ENCODE assay signal across 8 cellular contexts in genomic region chr11:22130462-22131053, GRCh38.
DNase-seq lines count a peak whose midpoint lies in the region; ATAC-seq and TF ChIP-seq lines count a peak whose summit lies in the region.

No MANE protein-coding gene starts in this region.

- H3K27me3 ChIP-seq in gastroesophageal sphincter: no peaks in the 10 kb centered on the region

- CTCF ChIA-PET in activated CD4-positive, alpha-beta T cell treated with anti-CD3 and anti-CD28 coated beads for 36 hours (lab: Charles Lee): interaction anchor here (0.6 kb wide), 1 partner anchor 1500 kb away, joined by 3 read pairs; no protein-coding TSS in a partner anchor

- no peaks in the 10 kb centered on the region for H3K36me3 Mint-ChIP-seq in CD14-positive monocyte
- no peaks in the 10 kb centered on the region for H3K36me3 Mint-ChIP-seq in activated CD4-positive, alpha-beta T cell treated with anti-CD3 and anti-CD28 coated beads for 36 hours (ENCODE audit: low read depth)

- H3K9me3 Mint-ChIP-seq in CD14-positive monocyte: peaks cover 4 to 16% (median 5%) of the 10 kb centered on the region in 7 donors
- peaks cover 19% of the 10 kb centered on the region for H3K9me3 Mint-ChIP-seq in activated CD4-positive, alpha-beta T cell treated with anti-CD3 and anti-CD28 coated beads for 36 hours (ENCODE audit: low read depth)

- no peaks in the 10 kb centered on the region for H3K4me1 ChIP-seq in gastroesophageal sphincter

- H3K4me1 Mint-ChIP-seq in CD14-positive monocyte: no peaks in the 10 kb centered on the region
- no peaks in the 10 kb centered on the region for H3K4me1 Mint-ChIP-seq in activated CD4-positive, alpha-beta T cell treated with anti-CD3 and anti-CD28 coated beads for 36 hours

- no peaks in the 10 kb centered on the region for H3K36me3 ChIP-seq in gastroesophageal sphincter

- no peak overlapping the region for H3K4me3 ChIP-seq in gastroesophageal sphincter

- ATAC-seq in gastroesophageal sphincter: no peak
- ATAC-seq in GM21526 (IDR thresholded peaks at IDR 0.05; ENCODE audit: low FRiP score, unreplicated experiment): no peak
- ATAC-seq in activated CD4-positive, alpha-beta T cell treated with anti-CD3 and anti-CD28 coated beads for 36 hours: no peak

- peaks cover 2 to 7% (median 5%) of the 10 kb centered on the region in 3 donors for H3K27me3 Mint-ChIP-seq in CD14-positive monocyte (ENCODE audit: low read depth in 3 of 3)
- H3K27me3 Mint-ChIP-seq in activated CD4-positive, alpha-beta T cell treated with anti-CD3 and anti-CD28 coated beads for 36 hours: no peaks in the 10 kb centered on the region

- no peak for TF ChIP-seq EP300 in gastroesophageal sphincter (IDR thresholded peaks at IDR 0.05)

- POLR2A ChIA-PET in activated CD4-positive, alpha-beta T cell treated with anti-CD3 and anti-CD28 coated beads for 36 hours (lab: Charles Lee): no interaction called here

- peaks cover 0 to 8% (median 0%) of the 10 kb centered on the region in 3 donors for H3K9me3 ChIP-seq in gastroesophageal sphincter

- intact Hi-C loops in CD14-positive monocyte (cut with micrococcal nuclease): loop anchor here in 1 of 2 donors (5.0 kb wide), 1 partner anchor 1483 kb away; no protein-coding TSS in a partner anchor
- intact Hi-C loops in activated CD4-positive, alpha-beta T cell treated with anti-CD3 and anti-CD28 coated beads for 36 hours (cut with DNase I, micrococcal nuclease): loop anchor here in 1 of 2 experiments (2.0 kb wide), 1 partner anchor 1482 kb away; no protein-coding TSS in a partner anchor

- no peak overlapping the region for H3K27ac Mint-ChIP-seq in CD14-positive monocyte
- no peak overlapping the region for H3K27ac Mint-ChIP-seq in activated CD4-positive, alpha-beta T cell treated with anti-CD3 and anti-CD28 coated beads for 36 hours

- TF ChIP-seq CTCF in CD14-positive monocyte (IDR thresholded peaks at IDR 0.05) (peak; percentile 62), gastroesophageal sphincter (IDR thresholded peaks at IDR 0.05) (peak in 3 of 4 experiments; percentile 7 to 42 (median 24))

- no peak overlapping the region for H3K4me3 Mint-ChIP-seq in CD14-positive monocyte
- H3K4me3 Mint-ChIP-seq in activated CD4-positive, alpha-beta T cell treated with anti-CD3 and anti-CD28 coated beads for 36 hours: no peak overlapping the region

- no peak for TF ChIP-seq POLR2A in gastroesophageal sphincter (IDR thresholded peaks at IDR 0.05)

- no peak for DNase-seq in CD14-positive monocyte (ENCODE audit: low spot score)
- peak; percentile 19 for DNase-seq in H4 (ENCODE audit: low spot score)
- peak; percentile 26 for DNase-seq in NCI-H524 treated with DMSO at 0.1 percent for 48 hours (lab: John Stamatoyannopoulos, UW)
- no peak for DNase-seq in HPDE6-E6E7 (ENCODE audit: extremely low spot score)
- no peak for DNase-seq in activated CD4-positive, alpha-beta T cell treated with anti-CD3 and anti-CD28 coated beads for 36 hours
- no peak for DNase-seq in HUDEP-2 (lab: John Stamatoyannopoulos, UW; ENCODE audit: unreplicated experiment in 76 of 76)

- WGBS in gastroesophageal sphincter (ENCODE audit: low coverage in 1 of 2), 2 donors: 26 to 27% methylated on average over 2 to 3 of the region's 3 CpGs

- no peak overlapping the region for H3K27ac ChIP-seq in gastroesophageal sphincter

Comparison
In these comparisons a context has a peak if more than half of its experiments do, and no peak if none do; other contexts are left out.
1. DNase-seq: peak in H4 (single experiment) and NCI-H524 treated with DMSO at 0.1 percent for 48 hours (single experiment); none in CD14-positive monocyte (single experiment), HPDE6-E6E7 (single experiment), activated CD4-positive, alpha-beta T cell treated with anti-CD3 and anti-CD28 coated beads for 36 hours (single experiment) and HUDEP-2 (0 of 76).